ENCODE assay signal across 17 cellular contexts in genomic region chr20:50843331-50844276, GRCh38. TPM values are rescaled to one million over a fixed set of nuclear protein-coding genes. Genes with fewer than 3 reads are reported as not detected.
DNase-seq lines count a peak whose midpoint lies in the region; ATAC-seq and TF ChIP-seq lines count a peak whose summit lies in the region.
"Had no signal": no experiment of that assay in that cellular context is flagged by ENCODE, and none has a peak within 500 bp of the region (broad histone marks: within the 10 kb centered on the region; RNA-seq: fewer than 3 reads in every experiment).

No MANE protein-coding gene starts in this region.

- no peak overlapping the region for H3K27ac ChIP-seq in CD8-positive, alpha-beta memory T cell (ENCODE audit: low read depth, low read length)
- 0 out of 2 replicates have a peak overlapping the region, but pooled peaks have one; percentile 45 for H3K27ac ChIP-seq in GM23338 (ENCODE audit: low read depth)
- H3K27ac ChIP-seq: uterus had no signal

- no peak overlapping the region for H2AFZ ChIP-seq in GM23338

- H3K9me3 Mint-ChIP-seq in CD8-positive, alpha-beta memory T cell = no peaks in the 10 kb centered on the region
- H3K9me3 Mint-ChIP-seq in GM23338 (no peaks in the 10 kb centered on the region), Calu3 (ENCODE audit: low read depth, unreplicated experiment) (no peaks in the 10 kb centered on the region)
- no peaks in the 10 kb centered on the region for H3K9me3 Mint-ChIP-seq in activated naive CD8-positive, alpha-beta T cell (ENCODE audit: low read depth)
- H3K9me3 Mint-ChIP-seq: activated T-cell treated with anti-CD3 and anti-CD28 coated beads, Interleukin-2, amount 50 U/mL, for 4 hours had no signal

- H3K79me2 ChIP-seq in GM23338 (replicated peaks; ENCODE audit: insufficient read depth) = no peaks in the 10 kb centered on the region

- H3K27me3 Mint-ChIP-seq in CD8-positive, alpha-beta memory T cell = no peaks in the 10 kb centered on the region
- peaks cover 10% of the 10 kb centered on the region for H3K27me3 Mint-ChIP-seq in GM23338 (ENCODE audit: insufficient read depth, low read depth, poor library complexity)
- no peaks in the 10 kb centered on the region for H3K27me3 Mint-ChIP-seq in activated naive CD8-positive, alpha-beta T cell
- no peaks in the 10 kb centered on the region for H3K27me3 Mint-ChIP-seq in Calu3 (ENCODE audit: unreplicated experiment)

- H3K27ac Mint-ChIP-seq in CD8-positive, alpha-beta memory T cell = peak overlapping the region in 7 of 8 donors; percentile 26 to 86 (median 38)
- no peak overlapping the region for H3K27ac Mint-ChIP-seq in GM23338
- H3K27ac Mint-ChIP-seq in activated naive CD8-positive, alpha-beta T cell = peak overlapping the region; percentile 78
- H3K27ac Mint-ChIP-seq in Calu3 (ENCODE audit: unreplicated experiment) = no peak overlapping the region

- no peak overlapping the region for H3K4me3 Mint-ChIP-seq in CD8-positive, alpha-beta memory T cell
- no peak overlapping the region for H3K4me3 Mint-ChIP-seq in GM23338
- H3K4me3 Mint-ChIP-seq in activated naive CD8-positive, alpha-beta T cell = no peak overlapping the region
- no peak overlapping the region for H3K4me3 Mint-ChIP-seq in Calu3 (ENCODE audit: low read depth, unreplicated experiment)
- H3K4me3 Mint-ChIP-seq: activated T-cell treated with anti-CD3 and anti-CD28 coated beads, Interleukin-2, amount 50 U/mL, for 4 hours had no signal

- no peak for DNase-seq in CD8-positive, alpha-beta memory T cell
- DNase-seq in GM23338 (ENCODE audit: low spot score) (no peak), kidney tubule cell (ENCODE audit: low spot score) (peak; percentile 36), NCI-H526 (lab: John Stamatoyannopoulos, UW) (no peak), Calu3 (no peak), NCI-H2029 treated with DMSO at 0.1 percent for 48 hours (lab: John Stamatoyannopoulos, UW) (no peak)
- DNase-seq: activated CD4-positive, alpha-beta T cell treated with anti-CD3 and anti-CD28 coated beads for 1 hour; activated T-cell treated with anti-CD3 and anti-CD28 coated beads, Interleukin-2, amount 50 U/mL, for 4 hours; amygdala; left colon; NCI-H1417 treated with DMSO at 0.1 percent for 48 hours; SIG-M5; stimulated activated naive CD4-positive, alpha-beta T cell treated with Interleukin-2 at 50 U/mL for 16 hours; uterus had no signal

- intact Hi-C loops in Calu3 (cut with micrococcal nuclease; ENCODE audit: unreplicated experiment) = no loop called here

- peaks cover 9 to 30% (median 10%) of the 10 kb centered on the region in 3 donors for H3K4me1 Mint-ChIP-seq in CD8-positive, alpha-beta memory T cell
- H3K4me1 Mint-ChIP-seq in GM23338 (peaks cover 4% of the 10 kb centered on the region), Calu3 (ENCODE audit: low read depth, unreplicated experiment) (peaks cover 20% of the 10 kb centered on the region)
- peaks cover 12% of the 10 kb centered on the region for H3K4me1 Mint-ChIP-seq in activated naive CD8-positive, alpha-beta T cell (ENCODE audit: low read depth)

- H4K20me1 ChIP-seq in GM23338 (replicated peaks; ENCODE audit: insufficient read depth) = no peaks in the 10 kb centered on the region

- no peaks in the 10 kb centered on the region for H3K9me2 ChIP-seq in GM23338 (ENCODE audit: insufficient read depth)

- BruUV-seq in Calu3 (replicated peaks; lab: Mats Ljungman, UMichigan) = no TSS peak

- H3K4me3 ChIP-seq in CD8-positive, alpha-beta memory T cell (ENCODE audit: low read length) = no peak overlapping the region
- no peak overlapping the region for H3K4me3 ChIP-seq in GM23338
- H3K4me3 ChIP-seq: smooth muscle cell, uterus had no signal

- peaks cover 0 to 59% (median 1%) of the 10 kb centered on the region in 3 donors for H3K36me3 Mint-ChIP-seq in CD8-positive, alpha-beta memory T cell
- no peaks in the 10 kb centered on the region for H3K36me3 Mint-ChIP-seq in GM23338 (ENCODE audit: low read depth)
- H3K36me3 Mint-ChIP-seq in activated naive CD8-positive, alpha-beta T cell = no peaks in the 10 kb centered on the region
- H3K36me3 Mint-ChIP-seq in Calu3 (ENCODE audit: insufficient read depth, unreplicated experiment) = no peaks in the 10 kb centered on the region

- H3K4me1 ChIP-seq in CD8-positive, alpha-beta memory T cell (ENCODE audit: insufficient read depth, low read length) = no peaks in the 10 kb centered on the region
- no peaks in the 10 kb centered on the region for H3K4me1 ChIP-seq in GM23338 (ENCODE audit: insufficient read depth)
- H3K4me1 ChIP-seq: uterus had no signal

- peaks cover 12% of the 10 kb centered on the region for H3K36me3 ChIP-seq in CD8-positive, alpha-beta memory T cell (ENCODE audit: insufficient read depth, low read length)
- H3K36me3 ChIP-seq in GM23338 (ENCODE audit: insufficient read depth) = no peaks in the 10 kb centered on the region
- H3K36me3 ChIP-seq: uterus had no signal

- POLR2A ChIA-PET in CD8-positive, alpha-beta memory T cell (lab: Charles Lee) = no interaction called here

- H3F3A ChIP-seq in GM23338 (replicated peaks; ENCODE audit: low read depth) = no peaks in the 10 kb centered on the region

- TF ChIP-seq CTCF in GM23338 (conservative IDR thresholded peaks at IDR 0.05; ENCODE audit: low read depth in 2 of 2) (no peak), Calu3 (IDR thresholded peaks at IDR 0.05; ENCODE audit: unreplicated experiment) (no peak)

- H3K27me3 ChIP-seq in CD8-positive, alpha-beta memory T cell (ENCODE audit: insufficient read depth, low read length, poor library complexity, severe bottlenecking) = no peaks in the 10 kb centered on the region
- no peaks in the 10 kb centered on the region for H3K27me3 ChIP-seq in GM23338 (ENCODE audit: insufficient read depth)
- H3K27me3 ChIP-seq: uterus had no signal

- no peaks in the 10 kb centered on the region for H3K9me3 ChIP-seq in CD8-positive, alpha-beta memory T cell (ENCODE audit: low read length)
- H3K9me3 ChIP-seq: uterus had no signal

- no peak overlapping the region for H3K4me2 ChIP-seq in GM23338
- H3K4me2 ChIP-seq: smooth muscle cell had no signal

- ATAC-seq in GM23338 (no peak), HG03521 (IDR thresholded peaks at IDR 0.05; ENCODE audit: unreplicated experiment) (no peak)
- ATAC-seq: left colon had no signal

- CTCF ChIA-PET in CD8-positive, alpha-beta memory T cell (lab: Charles Lee) = interaction anchor here (0.9 kb wide), 1 partner anchor 85 kb away, joined by 3 read pairs; no protein-coding TSS in a partner anchor
- CTCF ChIA-PET in Calu3 (lab: Charles Lee) = no interaction called here

RNA-seq across cellular contexts. Expression of gene BCAS4, which starts 48.7 kb away (rescaled TPM):
- 10 to 100 TPM; 23.3 to 25.0 TPM for total RNA-seq in CD8-positive, alpha-beta memory T cell
- 29.3 TPM for polyA plus RNA-seq in CD8-positive, alpha-beta memory T cell
- 6.3 and 22.2 TPM in 2 replicates for total RNA-seq in GM23338 (2014; rRNA removed; shearing (Covaris generic))
- polyA plus RNA-seq in GM23338 (2016; fragmentation: Nextera tagmentation; extraction: Ambion mirVana) = 22.0 and 24.8 TPM in 2 replicates
- 11.3 and 13.5 TPM in 2 replicates for total RNA-seq in Calu3 (2022)

Comparison
In these comparisons a context has a peak if more than half of its experiments do, and no peak if none do; other contexts are left out.
1. H3K27ac Mint-ChIP-seq: peak in CD8-positive, alpha-beta memory T cell (7 of 8) and activated naive CD8-positive, alpha-beta T cell (single experiment); none in GM23338 (single experiment) and Calu3 (single experiment).